ENCODE assay signal across 8 cellular contexts in the genomic region with DNA sequence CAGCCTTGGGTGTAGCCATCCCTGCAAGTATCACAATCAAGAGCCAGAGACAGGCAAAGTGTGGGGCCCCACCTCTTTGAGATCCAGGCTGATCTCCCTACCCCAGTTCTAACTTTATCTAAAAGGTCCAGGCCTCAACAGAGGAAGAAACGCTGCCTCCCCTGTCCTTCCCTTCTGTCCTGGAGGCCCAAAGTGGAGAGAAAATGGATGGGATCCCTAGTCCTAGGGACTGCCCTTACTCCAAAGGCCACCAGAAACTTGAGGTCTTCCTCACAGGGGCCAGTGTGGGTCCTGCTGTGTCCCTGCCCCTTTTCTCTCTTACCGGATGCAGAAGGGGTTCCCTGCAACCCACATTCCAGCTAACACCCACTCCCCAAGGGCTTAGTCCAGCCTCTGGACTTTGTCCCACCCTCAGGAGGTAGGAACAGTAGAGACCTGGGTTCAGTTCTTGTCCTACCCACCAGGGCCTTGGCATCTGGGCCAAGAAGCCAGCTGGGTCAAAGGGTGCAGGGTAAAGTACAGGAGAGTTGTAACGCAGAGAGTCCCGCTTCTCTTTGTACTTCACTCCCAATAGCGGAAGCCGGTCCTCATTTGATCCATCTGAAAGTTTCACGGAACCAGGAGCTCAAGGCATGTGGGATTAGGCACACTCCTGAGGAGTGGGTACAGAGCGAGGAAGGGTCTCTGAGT. TPM values are rescaled to one million over a fixed set of nuclear protein-coding genes. Genes with fewer than 3 reads are reported as not detected.
A peak's percentile ranks its signal among the peaks of the same experiment; 100 is the strongest.
DNase-seq lines count a peak whose midpoint lies in the region; TF ChIP-seq lines count a peak whose summit lies in the region.

No MANE protein-coding gene starts in this region.

- TF ChIP-seq POLR2A in spleen (IDR thresholded peaks at IDR 0.05), result no peak

- TF ChIP-seq CTCF in WERI-Rb-1 (IDR thresholded peaks at IDR 0.05; ENCODE audit: low read depth, low read length), result no peak
- TF ChIP-seq CTCF in right atrium auricular region (IDR thresholded peaks at IDR 0.05), result no peak
- TF ChIP-seq CTCF in spleen (IDR thresholded peaks at IDR 0.05 in 8 of 11, conservative IDR thresholded peaks at IDR 0.05 in 3 of 11), result no peak

- in situ Hi-C loops in HAP-1 (cut with MboI; ENCODE audit: low sequenced_read_pairs), result no loop called here

- peaks cover 29% of the 10 kb centered on the region for H3K36me3 ChIP-seq in HAP-1 (replicated peaks)
- peaks cover 58% of the 10 kb centered on the region for H3K36me3 ChIP-seq in WERI-Rb-1
- H3K36me3 ChIP-seq in right atrium auricular region, result peaks cover 6% of the 10 kb centered on the region
- peaks cover 0 to 11% (median 7%) of the 10 kb centered on the region in 6 donors for H3K36me3 ChIP-seq in spleen

- 18 to 28% (median 21%) methylated on average over 6 to 8 of the region's 8 CpGs for WGBS in spleen, 5 donors

- H3K9me3 ChIP-seq in HAP-1 (no peaks in the 10 kb centered on the region; the same call in 1 of the 2 replicates), WERI-Rb-1 (ENCODE audit: severe bottlenecking) (no peaks in the 10 kb centered on the region), right atrium auricular region (no peaks in the 10 kb centered on the region), spleen (no peaks in the 10 kb centered on the region)

- H3K4me1 ChIP-seq in HAP-1 (peaks cover 32% of the 10 kb centered on the region), right atrium auricular region (peaks cover 0 to 69% of the 10 kb centered on the region in 2 donors), spleen (peaks cover 51 to 87% (median 73%) of the 10 kb centered on the region in 6 donors)

- H3K27ac ChIP-seq in WERI-Rb-1 (peak overlapping the region; percentile 99), right atrium auricular region (peak overlapping the region; percentile 96), spleen (peak overlapping the region; percentile 87 to 97 (median 94))

- DNase-seq in HAP-1 (ENCODE audit: low spot score in 2 of 2) (no peak), WERI-Rb-1 (no peak), right atrium auricular region (ENCODE audit: low spot score) (no peak), spleen (no peak), NCI-H2107 (lab: John Stamatoyannopoulos, UW) (no peak), occipital lobe (lab: John Stamatoyannopoulos, UW) (no peak), iPS-NIHi11 (ENCODE audit: low spot score) (no peak)
- no peak for DNase-seq in effector CD4-positive, alpha-beta T cell

- intact Hi-C loops in spleen (cut with DNase I; ENCODE audit: low total_unique reads), result no loop called here

- H3K4me3 ChIP-seq in HAP-1, result peak overlapping the region; percentile 77
- peak overlapping the region; percentile 87 for H3K4me3 ChIP-seq in WERI-Rb-1 (ENCODE audit: low read depth, low read length)
- peak overlapping the region; percentile 94 to 95 for H3K4me3 ChIP-seq in right atrium auricular region
- peak overlapping the region; percentile 47 to 99 (median 94) for H3K4me3 ChIP-seq in spleen

- H3K27me3 ChIP-seq in HAP-1 (ENCODE audit: low read depth) (no peaks in the 10 kb centered on the region), WERI-Rb-1 (ENCODE audit: insufficient read depth, low read depth, severe bottlenecking) (no peaks in the 10 kb centered on the region), right atrium auricular region (no peaks in the 10 kb centered on the region), spleen (replicated peaks in 1 of 7) (no peaks in the 10 kb centered on the region)

RNA-seq across cellular contexts. Expression of a gene that starts 1.9 kb away (rescaled TPM):
- 100 to 1,000 TPM; 110 to 137 TPM for total RNA-seq in right atrium auricular region
- total RNA-seq in spleen, result 100 to 1,000 TPM in 4 of 7 donors, 10 to 100 TPM in 3; 80.9 to 143 (median 110) TPM
- polyA plus RNA-seq in spleen, result 100 to 1,000 TPM in 1 of 3 donors, 10 to 100 TPM in 2; 48.8 to 100 (median 66.0) TPM
- 61.6 TPM for total RNA-seq in occipital lobe

RNA-seq across cellular contexts. Expression of a gene that starts 8.7 kb away (rescaled TPM):
- total RNA-seq in right atrium auricular region (10 to 100 TPM; 45.8 to 50.5 TPM), spleen (10 to 100 TPM; 15.2 to 45.3 (median 37.3) TPM), occipital lobe (10.6 TPM)
- polyA plus RNA-seq in spleen, result 10 to 100 TPM; 64.8 to 83.5 (median 82.8) TPM

RNA-seq across cellular contexts. Expression of a gene that starts 17.8 kb away (rescaled TPM):
- total RNA-seq in right atrium auricular region, result 10 to 100 TPM; 29.8 to 34.3 TPM
- 10 to 100 TPM; 45.4 to 64.6 (median 57.9) TPM for total RNA-seq in spleen
- polyA plus RNA-seq in spleen, result 10 to 100 TPM; 39.1 to 55.9 (median 52.5) TPM
- 16.2 TPM for total RNA-seq in occipital lobe

RNA-seq across cellular contexts. Expression of a gene that starts 21.0 kb away (rescaled TPM):
- total RNA-seq in right atrium auricular region, result 10 to 100 TPM; 13.6 to 18.0 TPM
- total RNA-seq in spleen, result 10 to 100 TPM; 24.0 to 46.7 (median 33.8) TPM
- polyA plus RNA-seq in spleen, result 10 to 100 TPM in 1 of 3 donors, 1 to 10 TPM in 2; 6.6 to 14.4 (median 9.8) TPM
- total RNA-seq in occipital lobe, result 6.2 TPM

RNA-seq across cellular contexts. Expression of a gene that starts 21.3 kb away (rescaled TPM):
- total RNA-seq in right atrium auricular region, result 10 to 100 TPM in 1 of 2 donors, 1 to 10 TPM in 1; 7.4 to 15.6 TPM
- total RNA-seq in spleen, result 10 to 100 TPM; 23.2 to 41.1 (median 32.4) TPM
- 10 to 100 TPM; 33.0 to 43.8 (median 42.9) TPM for polyA plus RNA-seq in spleen
- 9.2 TPM for total RNA-seq in occipital lobe
